Comparison of ENCODE assay signal across 15 cellular contexts in genomic region chr2:126775300-126775985, GRCh38.
DNase-seq lines count a peak whose midpoint lies in the region; ATAC-seq, FAIRE-seq and TF ChIP-seq lines count a peak whose summit lies in the region.
"Had no signal": no experiment of that assay in that cellular context is flagged by ENCODE, and none has a peak within 500 bp of the region (broad histone marks: within the 10 kb centered on the region; RNA-seq: fewer than 3 reads in every experiment).

No MANE protein-coding gene starts in this region.

- H3K9me3 Mint-ChIP-seq in activated CD4-positive, alpha-beta memory T cell treated with anti-CD3 and anti-CD28 coated beads, Interleukin-2, amount 10 ng/mL, durations not matched to agents 7 days and 5 days = no peaks in the 10 kb centered on the region
- peaks cover 9% of the 10 kb centered on the region for H3K9me3 Mint-ChIP-seq in glutamatergic neuron (ENCODE audit: unreplicated experiment)
- H3K9me3 Mint-ChIP-seq in stimulated activated memory B cell treated with anti-CD40 and anti-IgM and Interleukin-4, amounts not matched to agents 10 μg/mL and 1 μg/mL and 100 μg/mL, for 72 hours = no peaks in the 10 kb centered on the region

- no peaks in the 10 kb centered on the region for H3K36me3 Mint-ChIP-seq in activated CD4-positive, alpha-beta memory T cell treated with anti-CD3 and anti-CD28 coated beads, Interleukin-2, amount 10 ng/mL, durations not matched to agents 7 days and 5 days (ENCODE audit: low read depth)
- no peaks in the 10 kb centered on the region for H3K36me3 Mint-ChIP-seq in glutamatergic neuron (ENCODE audit: unreplicated experiment)
- H3K36me3 Mint-ChIP-seq in stimulated activated memory B cell treated with anti-CD40 and anti-IgM and Interleukin-4, amounts not matched to agents 10 μg/mL and 1 μg/mL and 100 μg/mL, for 72 hours = no peaks in the 10 kb centered on the region

- no peak for TF ChIP-seq CTCF in glutamatergic neuron (IDR thresholded peaks at IDR 0.05; ENCODE audit: partially characterized antibody, unreplicated experiment)

- peaks cover 15% of the 10 kb centered on the region for H3K4me1 Mint-ChIP-seq in activated CD4-positive, alpha-beta memory T cell treated with anti-CD3 and anti-CD28 coated beads, Interleukin-2, amount 10 ng/mL, durations not matched to agents 7 days and 5 days
- peaks cover 6% of the 10 kb centered on the region for H3K4me1 Mint-ChIP-seq in glutamatergic neuron (ENCODE audit: low read depth, unreplicated experiment)
- peaks cover 20% of the 10 kb centered on the region for H3K4me1 Mint-ChIP-seq in stimulated activated memory B cell treated with anti-CD40 and anti-IgM and Interleukin-4, amounts not matched to agents 10 μg/mL and 1 μg/mL and 100 μg/mL, for 72 hours

- peak; percentile 15 for DNase-seq in activated T-cell treated with anti-CD3 and anti-CD28 coated beads, Interleukin-2, amount 50 U/mL, for 1 hour
- DNase-seq in activated T-cell treated with anti-CD3 and anti-CD28 coated beads, Interleukin-2, amount 50 U/mL, for 48 hours = no peak
- DNase-seq in activated CD4-positive, alpha-beta memory T cell treated with anti-CD3 and anti-CD28 coated beads, Interleukin-2, amount 10 ng/mL, durations not matched to agents 7 days and 5 days = no peak
- DNase-seq in glutamatergic neuron = no peak
- no peak for DNase-seq in frontal cortex (ENCODE audit: low spot score in 2 of 2)
- no peak for DNase-seq in NOMO-1 treated with DMSO at 0.1 percent for 48 hours (lab: John Stamatoyannopoulos, UW; ENCODE audit: unreplicated experiment)
- DNase-seq in medulla oblongata (ENCODE audit: extremely low spot score) = no peak
- DNase-seq: ACHN; esophagus squamous epithelium; NCI-H2081; NCI-H69; Peyer's patch; stimulated activated CD8-positive, alpha-beta memory T cell treated with anti-CD3 and anti-CD28 coated beads, Interleukin-4, amount 100 ng/mL, for 48 hours had no signal

- FAIRE-seq in frontal cortex (lab: Jason Lieb, UNC) = no peak
- FAIRE-seq: GM18507 had no signal

- CTCF ChIA-PET in activated CD4-positive, alpha-beta memory T cell treated with anti-CD3 and anti-CD28 coated beads, Interleukin-2, amount 10 ng/mL, durations not matched to agents 7 days and 5 days (lab: Charles Lee) = interaction anchor here (1.9 to 5.5 kb wide), 3 partner anchors 119 to 248 kb away, joined by 7 to 100 read pairs (median 17); partner anchors contain the start of gene GYPC

- H3K27ac Mint-ChIP-seq in activated CD4-positive, alpha-beta memory T cell treated with anti-CD3 and anti-CD28 coated beads, Interleukin-2, amount 10 ng/mL, durations not matched to agents 7 days and 5 days = no peak overlapping the region
- H3K27ac Mint-ChIP-seq in glutamatergic neuron (ENCODE audit: unreplicated experiment) = no peak overlapping the region
- H3K27ac Mint-ChIP-seq in stimulated activated memory B cell treated with anti-CD40 and anti-IgM and Interleukin-4, amounts not matched to agents 10 μg/mL and 1 μg/mL and 100 μg/mL, for 72 hours = peak overlapping the region; percentile 45

- no peak for ATAC-seq in stimulated activated memory B cell treated with anti-CD40 and anti-IgM and Interleukin-4, amounts not matched to agents 10 μg/mL and 1 μg/mL and 100 μg/mL, for 72 hours

- POLR2A ChIA-PET in activated CD4-positive, alpha-beta memory T cell treated with anti-CD3 and anti-CD28 coated beads, Interleukin-2, amount 10 ng/mL, durations not matched to agents 7 days and 5 days (lab: Charles Lee) = interaction anchor here (0.7 kb wide), 1 partner anchor 148 kb away, joined by 3 read pairs; no protein-coding TSS in a partner anchor

- H3K4me3 Mint-ChIP-seq in activated CD4-positive, alpha-beta memory T cell treated with anti-CD3 and anti-CD28 coated beads, Interleukin-2, amount 10 ng/mL, durations not matched to agents 7 days and 5 days = peak overlapping the region; percentile 75
- H3K4me3 Mint-ChIP-seq in glutamatergic neuron (ENCODE audit: unreplicated experiment) = peak overlapping the region; percentile 77
- H3K4me3 Mint-ChIP-seq in stimulated activated memory B cell treated with anti-CD40 and anti-IgM and Interleukin-4, amounts not matched to agents 10 μg/mL and 1 μg/mL and 100 μg/mL, for 72 hours = peak overlapping the region; percentile 69

- peaks cover 36% of the 10 kb centered on the region for H3K27me3 Mint-ChIP-seq in activated CD4-positive, alpha-beta memory T cell treated with anti-CD3 and anti-CD28 coated beads, Interleukin-2, amount 10 ng/mL, durations not matched to agents 7 days and 5 days
- peaks cover 13% of the 10 kb centered on the region for H3K27me3 Mint-ChIP-seq in glutamatergic neuron (ENCODE audit: unreplicated experiment)
- H3K27me3 Mint-ChIP-seq in stimulated activated memory B cell treated with anti-CD40 and anti-IgM and Interleukin-4, amounts not matched to agents 10 μg/mL and 1 μg/mL and 100 μg/mL, for 72 hours = peaks cover 53% of the 10 kb centered on the region
